ENCODE assay signal across 1 cellular context in the genomic region with DNA sequence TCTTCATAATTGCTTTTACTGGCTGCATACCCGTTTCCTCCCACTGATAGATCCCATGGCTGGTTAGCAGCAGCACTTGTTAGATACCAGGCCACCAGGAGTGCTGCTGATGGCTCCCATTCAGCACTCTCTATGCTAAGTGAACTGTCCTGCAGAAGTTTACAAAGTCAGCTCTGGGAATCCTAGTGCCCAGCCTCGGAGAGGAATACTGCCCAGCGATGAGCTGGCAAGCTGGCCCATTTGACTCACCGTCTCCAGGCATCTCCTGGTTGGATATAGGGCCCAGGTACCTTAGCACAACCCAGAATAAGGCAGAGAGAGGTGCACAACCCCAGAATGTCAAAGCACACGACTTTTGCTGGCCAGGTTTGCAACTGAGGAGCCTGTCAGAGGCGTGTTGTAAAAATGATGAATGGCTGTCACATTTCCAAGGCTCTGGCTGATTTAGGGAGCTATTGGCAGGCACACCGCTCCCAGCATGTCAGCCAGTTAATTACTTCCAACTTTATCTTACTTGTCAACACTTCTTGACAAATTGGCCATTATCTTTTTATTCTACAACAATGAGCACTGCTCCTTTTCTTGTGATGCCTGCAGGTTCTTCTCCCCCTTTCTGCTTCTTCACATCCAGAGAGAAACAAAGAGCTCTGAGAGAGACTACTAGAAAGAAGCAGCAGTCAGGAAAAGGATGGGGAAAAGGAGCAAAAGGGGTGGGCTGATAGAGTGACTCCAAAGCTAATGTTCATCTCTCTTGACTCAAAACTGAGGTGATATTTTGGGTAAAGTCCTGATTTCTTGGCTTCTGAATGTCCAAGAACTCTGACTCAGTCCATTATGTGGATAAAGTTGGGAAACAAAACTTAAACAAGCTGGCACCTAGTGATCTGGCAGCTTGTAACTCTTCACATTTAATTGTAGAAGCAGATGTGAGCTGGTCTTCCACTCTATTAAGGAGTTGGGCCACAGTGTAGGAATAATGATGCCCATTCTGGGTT.
TF ChIP-seq lines count a peak whose summit lies in the region.

No MANE protein-coding gene starts in this region.

TF ChIP-seq in HEK293, 187 proteins besides CTCF, POLR2A, EP300 and RAD21 (continued from another document and continues in another):
- no peak for TF ChIP-seq ZNF362 (tag by site-specific recombination; IDR thresholded peaks at IDR 0.05)
- no peak for TF ChIP-seq TCF7L2 (IDR thresholded peaks at IDR 0.05; ENCODE audit: borderline replicate concordance, low read depth, low read length)
- TF ChIP-seq PBX3 (CRISPR knock-in tag; IDR thresholded peaks at IDR 0.05) = peak; percentile 88; the same call in 1 of the 2 replicates
- TF ChIP-seq TSHZ1 (tag by site-specific recombination; IDR thresholded peaks at IDR 0.05; ENCODE audit: borderline replicate concordance) = peak; percentile 99
- TF ChIP-seq ZSCAN4 (tag by site-specific recombination; IDR thresholded peaks at IDR 0.05) = peak; percentile 56
- TF ChIP-seq ZNF292 (tag by site-specific recombination; IDR thresholded peaks at IDR 0.05; ENCODE audit: borderline replicate concordance, low read depth) = no peak
- TF ChIP-seq ZNF394 (tag by site-specific recombination; IDR thresholded peaks at IDR 0.05; ENCODE audit: borderline replicate concordance) = peak; percentile 89
- TF ChIP-seq ZNF266 (tag by site-specific recombination; IDR thresholded peaks at IDR 0.05; ENCODE audit: low read depth) = no peak
- peak; percentile 95 for TF ChIP-seq GFI1B (tag by site-specific recombination; IDR thresholded peaks at IDR 0.05)
- TF ChIP-seq, protein P1, sequence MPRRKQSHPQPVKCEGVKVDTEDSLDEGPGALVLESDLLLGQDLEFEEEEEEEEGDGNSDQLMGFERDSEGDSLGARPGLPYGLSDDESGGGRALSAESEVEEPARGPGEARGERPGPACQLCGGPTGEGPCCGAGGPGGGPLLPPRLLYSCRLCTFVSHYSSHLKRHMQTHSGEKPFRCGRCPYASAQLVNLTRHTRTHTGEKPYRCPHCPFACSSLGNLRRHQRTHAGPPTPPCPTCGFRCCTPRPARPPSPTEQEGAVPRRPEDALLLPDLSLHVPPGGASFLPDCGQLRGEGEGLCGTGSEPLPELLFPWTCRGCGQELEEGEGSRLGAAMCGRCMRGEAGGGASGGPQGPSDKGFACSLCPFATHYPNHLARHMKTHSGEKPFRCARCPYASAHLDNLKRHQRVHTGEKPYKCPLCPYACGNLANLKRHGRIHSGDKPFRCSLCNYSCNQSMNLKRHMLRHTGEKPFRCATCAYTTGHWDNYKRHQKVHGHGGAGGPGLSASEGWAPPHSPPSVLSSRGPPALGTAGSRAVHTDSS (tag by site-specific recombination; IDR thresholded peaks at IDR 0.05) = peak; percentile 70
- TF ChIP-seq, protein P2, sequence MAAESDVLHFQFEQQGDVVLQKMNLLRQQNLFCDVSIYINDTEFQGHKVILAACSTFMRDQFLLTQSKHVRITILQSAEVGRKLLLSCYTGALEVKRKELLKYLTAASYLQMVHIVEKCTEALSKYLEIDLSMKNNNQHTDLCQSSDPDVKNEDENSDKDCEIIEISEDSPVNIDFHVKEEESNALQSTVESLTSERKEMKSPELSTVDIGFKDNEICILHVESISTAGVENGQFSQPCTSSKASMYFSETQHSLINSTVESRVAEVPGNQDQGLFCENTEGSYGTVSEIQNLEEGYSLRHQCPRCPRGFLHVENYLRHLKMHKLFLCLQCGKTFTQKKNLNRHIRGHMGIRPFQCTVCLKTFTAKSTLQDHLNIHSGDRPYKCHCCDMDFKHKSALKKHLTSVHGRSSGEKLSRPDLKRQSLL (tag by site-specific recombination; IDR thresholded peaks at IDR 0.05) = 0 out of 2 replicates have a peak, but pooled peaks have one; percentile 34
- peak; percentile 83 for TF ChIP-seq KLF10 (tag by site-specific recombination; IDR thresholded peaks at IDR 0.05)
- TF ChIP-seq MEIS1 (CRISPR knock-in tag; IDR thresholded peaks at IDR 0.05; ENCODE audit: borderline replicate concordance) = peak; percentile 96
- TF ChIP-seq ZNF223 (tag by site-specific recombination; IDR thresholded peaks at IDR 0.05) = no peak
- TF ChIP-seq ZNF112 (tag by site-specific recombination; IDR thresholded peaks at IDR 0.05) = no peak
- TF ChIP-seq ZNF580 (tag by site-specific recombination; IDR thresholded peaks at IDR 0.05) = peak; percentile 97
- no peak for TF ChIP-seq ZFP3 (tag by site-specific recombination; IDR thresholded peaks at IDR 0.05; ENCODE audit: low read depth)
- TF ChIP-seq PATZ1 (tag by site-specific recombination; IDR thresholded peaks at IDR 0.05) = peak; percentile 59
- TF ChIP-seq ZNF510 (tag by site-specific recombination; IDR thresholded peaks at IDR 0.05; ENCODE audit: insufficient replicate concordance) = no peak
- TF ChIP-seq ZNF558 (tag by site-specific recombination; IDR thresholded peaks at IDR 0.05) = peak; percentile 66
- TF ChIP-seq KLF16 (tag by site-specific recombination; IDR thresholded peaks at IDR 0.05) = 0 out of 2 replicates have a peak, but pooled peaks have one; percentile 37
- peak; percentile 98 for TF ChIP-seq INSM2 (tag by site-specific recombination; IDR thresholded peaks at IDR 0.05)
- peak; percentile 96 for TF ChIP-seq ZNF391 (tag by site-specific recombination; IDR thresholded peaks at IDR 0.05; ENCODE audit: borderline replicate concordance, low read depth)
- no peak for TF ChIP-seq ZNF792 (tag by site-specific recombination; IDR thresholded peaks at IDR 0.05)
- no peak for TF ChIP-seq ZFP37 (tag by site-specific recombination; IDR thresholded peaks at IDR 0.05)
- peak; percentile 86; the same call in 1 of the 2 replicates for TF ChIP-seq ZNF626 (tag by site-specific recombination; IDR thresholded peaks at IDR 0.05)
- no peak for TF ChIP-seq ZNF837 (tag by site-specific recombination; IDR thresholded peaks at IDR 0.05)
- TF ChIP-seq PRDM4 (tag by site-specific recombination; IDR thresholded peaks at IDR 0.05) = peak; percentile 99
- no peak for TF ChIP-seq ZNF2 (tag by site-specific recombination; IDR thresholded peaks at IDR 0.05)
- 0 out of 2 replicates have a peak, but pooled peaks have one; percentile 16 for TF ChIP-seq ZNF341 (tag by site-specific recombination; IDR thresholded peaks at IDR 0.05; ENCODE audit: low read depth)
- peak; percentile 88 for TF ChIP-seq ZNF18 (tag by site-specific recombination; IDR thresholded peaks at IDR 0.05)
- TF ChIP-seq ZBTB17 (tag by site-specific recombination; IDR thresholded peaks at IDR 0.05) = peak; percentile 85
- TF ChIP-seq ZXDB (tag by site-specific recombination; IDR thresholded peaks at IDR 0.05) = peak; percentile 96
- peak; percentile 29; the same call in 1 of the 2 replicates for TF ChIP-seq ZNF146 (tag by site-specific recombination; IDR thresholded peaks at IDR 0.05)
